ENCODE assay signal across 10 cellular contexts in the genomic region with DNA sequence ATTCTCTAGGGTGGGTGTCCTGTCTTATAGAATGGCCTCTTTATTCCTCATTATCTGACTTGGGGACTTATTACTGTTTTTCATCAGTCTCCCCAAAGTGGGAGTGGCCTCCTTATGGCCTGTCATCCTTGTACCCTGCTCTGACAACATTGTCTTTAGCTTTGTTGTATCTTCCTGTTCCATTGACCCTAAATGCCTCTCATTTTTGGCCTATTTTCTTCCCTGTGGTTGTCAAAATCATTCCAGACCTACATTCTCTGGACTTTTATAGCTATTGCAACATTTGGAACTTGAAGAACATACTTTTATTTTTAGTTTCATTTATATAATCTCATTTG. TPM values are rescaled to one million over a fixed set of nuclear protein-coding genes. Genes with fewer than 3 reads are reported as not detected.
DNase-seq lines count a peak whose midpoint lies in the region; ATAC-seq and TF ChIP-seq lines count a peak whose summit lies in the region.
"Had no signal": no experiment of that assay in that cellular context is flagged by ENCODE, and none has a peak within 500 bp of the region (broad histone marks: within the 10 kb centered on the region; RNA-seq: fewer than 3 reads in every experiment).

No MANE protein-coding gene starts in this region.

- H3K27me3 Mint-ChIP-seq in activated CD8-positive, alpha-beta memory T cell treated with anti-CD3 and anti-CD28 coated beads, Interleukin-2, amount 10 ng/mL, durations not matched to agents 7 days and 5 days, result no peaks in the 10 kb centered on the region

- H3K36me3 Mint-ChIP-seq in activated CD8-positive, alpha-beta memory T cell treated with anti-CD3 and anti-CD28 coated beads, Interleukin-2, amount 10 ng/mL, durations not matched to agents 7 days and 5 days, result peaks cover 75% of the 10 kb centered on the region

- H3K27ac ChIP-seq in coronary artery (peak overlapping the region; percentile 41 to 62), substantia nigra (ENCODE audit: low read depth, low read length, poor library complexity, severe bottlenecking) (peak overlapping the region; percentile 32)
- H3K27ac ChIP-seq: brain microvascular endothelial cell, heart right ventricle had no signal

- intact Hi-C loops in posterior cingulate gyrus (cut with DNase I), result no loop called here

- CTCF ChIA-PET in activated CD8-positive, alpha-beta memory T cell treated with anti-CD3 and anti-CD28 coated beads, Interleukin-2, amount 10 ng/mL, durations not matched to agents 7 days and 5 days (lab: Charles Lee), result interaction anchor here (0.8 to 4.5 kb wide), 29 partner anchors 8 to 1113 kb away, joined by 3 to 65 read pairs (median 5); a partner anchor contains a TSS

- no peak for TF ChIP-seq CTCF in coronary artery (IDR thresholded peaks at IDR 0.05)

- DNase-seq in activated CD8-positive, alpha-beta memory T cell treated with anti-CD3 and anti-CD28 coated beads, Interleukin-2, amount 10 ng/mL, durations not matched to agents 7 days and 5 days, result no peak
- DNase-seq in activated CD8-positive, alpha-beta memory T cell treated with anti-CD3 and anti-CD28 coated beads, Interleukin-2, amount 50 U/mL, for 48 hours, result no peak
- no peak for DNase-seq in coronary artery (ENCODE audit: low spot score)
- DNase-seq in substantia nigra (lab: John Stamatoyannopoulos, UW), result no peak
- DNase-seq in posterior cingulate gyrus, result no peak
- no peak for DNase-seq in A172 (ENCODE audit: low spot score)
- DNase-seq: heart right ventricle had no signal

- no peaks in the 10 kb centered on the region for H3K9me3 Mint-ChIP-seq in activated CD8-positive, alpha-beta memory T cell treated with anti-CD3 and anti-CD28 coated beads, Interleukin-2, amount 10 ng/mL, durations not matched to agents 7 days and 5 days (ENCODE audit: low read depth)

- H3K4me3 ChIP-seq in coronary artery, result no peak overlapping the region
- H3K4me3 ChIP-seq: heart right ventricle had no signal

- peak overlapping the region; percentile 77 for H3K27ac Mint-ChIP-seq in activated CD8-positive, alpha-beta memory T cell treated with anti-CD3 and anti-CD28 coated beads, Interleukin-2, amount 10 ng/mL, durations not matched to agents 7 days and 5 days

- H3K4me1 Mint-ChIP-seq in activated CD8-positive, alpha-beta memory T cell treated with anti-CD3 and anti-CD28 coated beads, Interleukin-2, amount 10 ng/mL, durations not matched to agents 7 days and 5 days, result peaks cover 52% of the 10 kb centered on the region

- H3K4me3 Mint-ChIP-seq in activated CD8-positive, alpha-beta memory T cell treated with anti-CD3 and anti-CD28 coated beads, Interleukin-2, amount 10 ng/mL, durations not matched to agents 7 days and 5 days, result no peak overlapping the region

- ATAC-seq in activated CD8-positive, alpha-beta memory T cell treated with anti-CD3 and anti-CD28 coated beads, Interleukin-2, amount 10 ng/mL, durations not matched to agents 7 days and 5 days, result peak; percentile 45
- ATAC-seq in HG03280 (IDR thresholded peaks at IDR 0.05; ENCODE audit: unreplicated experiment) (peak; percentile 24), HG02840 (IDR thresholded peaks at IDR 0.05; ENCODE audit: low FRiP score, unreplicated experiment) (no peak)

RNA-seq across cellular contexts. Expression of a gene that starts 9.7 kb away (rescaled TPM):
- total RNA-seq in activated CD8-positive, alpha-beta memory T cell treated with anti-CD3 and anti-CD28 coated beads, Interleukin-2, amount 10 ng/mL, durations not matched to agents 7 days and 5 days, result 10 to 100 TPM; 63.2 to 65.9 TPM
- 53.7 and 66.3 TPM in 2 replicates for total RNA-seq in A172 (2014; rRNA removed; shearing (Covaris generic))

RNA-seq across cellular contexts. Expression of a gene that starts 45.2 kb away (rescaled TPM):
- 1 to 10 TPM; 2.0 to 3.6 TPM for total RNA-seq in activated CD8-positive, alpha-beta memory T cell treated with anti-CD3 and anti-CD28 coated beads, Interleukin-2, amount 10 ng/mL, durations not matched to agents 7 days and 5 days
- 0.50 and 0.53 TPM in 2 replicates for total RNA-seq in A172 (2014; rRNA removed; shearing (Covaris generic))

RNA-seq across cellular contexts. Expression of a gene that starts 56.8 kb away (rescaled TPM):
- 10 to 100 TPM; 41.4 to 52.1 TPM for total RNA-seq in activated CD8-positive, alpha-beta memory T cell treated with anti-CD3 and anti-CD28 coated beads, Interleukin-2, amount 10 ng/mL, durations not matched to agents 7 days and 5 days
- 83.0 and 91.3 TPM in 2 replicates for total RNA-seq in A172 (2014; rRNA removed; shearing (Covaris generic))
